Comparison of ENCODE assay signal across 15 cellular contexts in the genomic region with DNA sequence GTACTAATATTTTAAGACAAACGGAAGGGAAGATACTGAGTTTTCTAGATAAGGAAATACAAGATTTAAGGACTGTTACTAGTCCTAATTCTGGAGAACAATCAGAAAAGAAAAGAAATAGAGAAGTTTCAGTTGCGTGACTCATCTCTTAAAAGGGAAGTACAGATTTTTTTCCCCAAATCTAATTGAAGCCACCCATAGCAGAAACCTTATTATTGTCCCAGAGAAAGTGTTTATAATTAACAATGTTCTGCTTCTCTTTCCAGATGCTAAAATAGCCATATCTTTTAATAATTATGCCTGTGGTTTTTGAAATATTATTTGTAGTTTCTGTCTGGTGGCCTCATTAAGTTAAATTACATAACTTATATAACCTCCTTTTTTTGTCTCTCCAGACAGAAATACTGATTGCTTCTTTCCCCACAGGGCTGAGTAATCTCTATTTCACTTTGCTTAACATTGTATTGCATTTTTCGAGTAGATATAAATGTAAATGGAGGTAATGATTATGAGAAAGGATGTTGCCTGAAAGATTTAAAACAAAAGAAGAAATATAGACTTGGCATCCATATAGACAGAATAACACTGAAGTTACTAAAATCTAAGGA.
DNase-seq lines count a peak whose midpoint lies in the region; ATAC-seq and TF ChIP-seq lines count a peak whose summit lies in the region.
"Had no signal": no experiment of that assay in that cellular context is flagged by ENCODE, and none has a peak within 500 bp of the region (broad histone marks: within the 10 kb centered on the region; RNA-seq: fewer than 3 reads in every experiment).

No MANE protein-coding gene starts in this region.

- TF ChIP-seq EP300 in transverse colon (IDR thresholded peaks at IDR 0.05; ENCODE audit: low read depth): no peak

- intact Hi-C loops in Caco-2 (cut with micrococcal nuclease; ENCODE audit: unreplicated experiment) (no loop called here), transverse colon (cut with DNase I; ENCODE audit: low total_unique reads) (no loop called here), thyroid gland (cut with DNase I) (no loop called here)

- 63 to 70% methylated on average over 3 of the region's 3 CpGs for WGBS in transverse colon (ENCODE audit: low coverage in 1 of 2), 2 donors
- 70 to 75% methylated on average over 3 of the region's 3 CpGs for WGBS in thyroid gland, 2 donors

- H3K4me3 ChIP-seq in Caco-2 (ENCODE audit: low read depth, low read length) (no peak overlapping the region), transverse colon (no peak overlapping the region), WERI-Rb-1 (ENCODE audit: low read depth, low read length) (no peak overlapping the region), thyroid gland (replicated peaks in 1 of 3) (no peak overlapping the region)
- H3K4me3 ChIP-seq: gastroesophageal sphincter, tibial nerve had no signal

- peaks cover 23% of the 10 kb centered on the region for H3K9me3 Mint-ChIP-seq in Caco-2 (ENCODE audit: unreplicated experiment)

- in situ Hi-C loops in transverse colon (cut with MboI; ENCODE audit: low pct_ligation_motif_present in 1 of 4, low pct_unique_long_range_greater_than_20kb in 1 of 4, low sequenced_read_pairs in 3 of 4): no loop called here

- H3K27ac ChIP-seq in transverse colon (no peak overlapping the region), WERI-Rb-1 (no peak overlapping the region), thyroid gland (no peak overlapping the region)
- H3K27ac ChIP-seq: gastroesophageal sphincter, parathyroid adenoma, tibial nerve had no signal

- H3K27me3 ChIP-seq in Caco-2 (replicated peaks; ENCODE audit: control insufficient read depth, insufficient read depth, low read length) (no peaks in the 10 kb centered on the region), transverse colon (no peaks in the 10 kb centered on the region), WERI-Rb-1 (ENCODE audit: insufficient read depth, low read depth, severe bottlenecking) (no peaks in the 10 kb centered on the region), thyroid gland (no peaks in the 10 kb centered on the region)
- H3K27me3 ChIP-seq: gastroesophageal sphincter, tibial nerve had no signal

- no peaks in the 10 kb centered on the region for H3K27me3 Mint-ChIP-seq in Caco-2 (ENCODE audit: insufficient read depth, unreplicated experiment)
- H3K27me3 Mint-ChIP-seq: activated CD8-positive, alpha-beta T cell treated with anti-CD3 and anti-CD28 coated beads for 36 hours; brain had no signal

- peaks cover 26% of the 10 kb centered on the region for H3K4me1 Mint-ChIP-seq in Caco-2 (ENCODE audit: low read depth, unreplicated experiment)

- no TSS peak for BruUV-seq in Caco-2 (replicated peaks; lab: Mats Ljungman, UMichigan)

- peaks cover 39% of the 10 kb centered on the region for H3K4me1 ChIP-seq in Caco-2
- H3K4me1 ChIP-seq in transverse colon: no peaks in the 10 kb centered on the region
- H3K4me1 ChIP-seq in thyroid gland: no peaks in the 10 kb centered on the region
- H3K4me1 ChIP-seq: gastroesophageal sphincter, tibial nerve had no signal

- no peaks in the 10 kb centered on the region for H3K9me3 ChIP-seq in Caco-2
- H3K9me3 ChIP-seq in transverse colon: no peaks in the 10 kb centered on the region
- H3K9me3 ChIP-seq in WERI-Rb-1 (ENCODE audit: severe bottlenecking): no peaks in the 10 kb centered on the region
- no peaks in the 10 kb centered on the region for H3K9me3 ChIP-seq in thyroid gland
- H3K9me3 ChIP-seq: gastroesophageal sphincter, tibial nerve had no signal

- peaks cover 28% of the 10 kb centered on the region for H3K36me3 Mint-ChIP-seq in Caco-2 (ENCODE audit: insufficient read depth, unreplicated experiment)
- H3K36me3 Mint-ChIP-seq: brain had no signal

- TF ChIP-seq POLR2A in transverse colon (IDR thresholded peaks at IDR 0.05): no peak
- no peak for TF ChIP-seq POLR2A in thyroid gland (IDR thresholded peaks at IDR 0.05)

- TF ChIP-seq CTCF in Caco-2 (IDR thresholded peaks at IDR 0.05; ENCODE audit: insufficient read depth in 1 of 2, low read depth in 1 of 2, low read length in 1 of 2, severe bottlenecking in 1 of 2, unreplicated experiment in 1 of 2) (no peak), transverse colon (IDR thresholded peaks at IDR 0.05) (no peak), WERI-Rb-1 (IDR thresholded peaks at IDR 0.05; ENCODE audit: low read depth, low read length) (no peak), thyroid gland (IDR thresholded peaks at IDR 0.05) (no peak)

- H3K4me3 Mint-ChIP-seq in Caco-2 (ENCODE audit: unreplicated experiment): no peak overlapping the region
- H3K4me3 Mint-ChIP-seq: activated CD8-positive, alpha-beta T cell treated with anti-CD3 and anti-CD28 coated beads for 36 hours; brain had no signal

- H3K36me3 ChIP-seq in Caco-2 (ENCODE audit: control insufficient read depth, insufficient read depth, low read length) (no peaks in the 10 kb centered on the region), transverse colon (no peaks in the 10 kb centered on the region), WERI-Rb-1 (no peaks in the 10 kb centered on the region), thyroid gland (no peaks in the 10 kb centered on the region)
- H3K36me3 ChIP-seq: gastroesophageal sphincter, tibial nerve had no signal

- DNase-seq in Caco-2 (no peak), OCI-M1 (lab: John Stamatoyannopoulos, UW) (peak; percentile 80), transverse colon (no peak), WERI-Rb-1 (no peak), thyroid gland (no peak)
- no peak for DNase-seq in stimulated activated CD4-positive, alpha-beta T cell treated with anti-CD3 and anti-CD28 coated beads, Interleukin-2, amount 100 ng/mL, for 24 hours
- DNase-seq: activated CD8-positive, alpha-beta T cell treated with anti-CD3 and anti-CD28 coated beads for 36 hours; activated gamma-delta T cell; stimulated activated CD8-positive, alpha-beta memory T cell treated with anti-CD3 and anti-CD28 coated beads, Interleukin-4, amount 100 ng/mL, for 48 hours had no signal

- CTCF ChIA-PET in Caco-2 (lab: Charles Lee): no interaction called here

- POLR2A ChIA-PET in Caco-2 (lab: Charles Lee): no interaction called here

- peak; percentile 81 for ATAC-seq in GM21390 (IDR thresholded peaks at IDR 0.05; ENCODE audit: unreplicated experiment)
- peak; percentile 53 for ATAC-seq in HG03159 (IDR thresholded peaks at IDR 0.05; ENCODE audit: unreplicated experiment)
- ATAC-seq: activated CD8-positive, alpha-beta T cell treated with anti-CD3 and anti-CD28 coated beads for 36 hours; gastroesophageal sphincter had no signal

- peak overlapping the region; percentile 1 for H3K27ac Mint-ChIP-seq in Caco-2 (ENCODE audit: unreplicated experiment)
- H3K27ac Mint-ChIP-seq: activated CD8-positive, alpha-beta T cell treated with anti-CD3 and anti-CD28 coated beads for 36 hours; brain had no signal
